ENCODE assay signal across 1 cellular context in genomic region chr3:190513409-190514162, GRCh38.
TF ChIP-seq lines count a peak whose summit lies in the region.

IL1RAP (plus strand) TSS chr3:190514085; CDS start chr3:190564290, 50,205 bp downstream.

TF ChIP-seq in HepG2, 621 proteins besides CTCF, POLR2A, EP300 and RAD21 (continued from another document and continues in another):
- peak in 1 of 2 experiments; percentile 83; a peak in 2 of 4 replicates for TF ChIP-seq ATF4 (CRISPR knock-in tag; IDR thresholded peaks at IDR 0.05)
- TF ChIP-seq ASH2L (IDR thresholded peaks at IDR 0.05; ENCODE audit: insufficient read length, low read depth, low read length), result peak; percentile 97
- TF ChIP-seq ZNF687 (CRISPR knock-in tag; IDR thresholded peaks at IDR 0.05), result peak; percentile 98
- TF ChIP-seq E2F5 (CRISPR knock-in tag; conservative IDR thresholded peaks at IDR 0.05), result no peak; the same call in 1 of the 2 replicates
- no peak for TF ChIP-seq ZNF598 (CRISPR knock-in tag; IDR thresholded peaks at IDR 0.05; ENCODE audit: borderline replicate concordance)
- TF ChIP-seq NAIF1 (CRISPR knock-in tag; IDR thresholded peaks at IDR 0.05; ENCODE audit: borderline replicate concordance), result peak; percentile 72; the same call in 1 of the 2 replicates
- peak; percentile 88 for TF ChIP-seq HIC2 (CRISPR knock-in tag; IDR thresholded peaks at IDR 0.05; ENCODE audit: low read depth)
- TF ChIP-seq RERE (CRISPR knock-in tag; IDR thresholded peaks at IDR 0.05; ENCODE audit: low read depth), result peak; percentile 57; the same call in 1 of the 2 replicates
- TF ChIP-seq ZBTB39 (CRISPR knock-in tag; IDR thresholded peaks at IDR 0.05), result peak; percentile 77; the same call in 1 of the 2 replicates
- TF ChIP-seq TAF15 (IDR thresholded peaks at IDR 0.05; ENCODE audit: low read depth, low read length, poor library complexity, severe bottlenecking), result no peak
- no peak for TF ChIP-seq ZNF383 (CRISPR knock-in tag; IDR thresholded peaks at IDR 0.05; ENCODE audit: borderline replicate concordance)
- TF ChIP-seq ZNF740 (CRISPR knock-in tag; IDR thresholded peaks at IDR 0.05), result no peak
- peak; percentile 56; the same call in 1 of the 2 replicates for TF ChIP-seq ZNF746 (CRISPR knock-in tag; IDR thresholded peaks at IDR 0.05)
- peak; percentile 92 for TF ChIP-seq RCOR2 (CRISPR knock-in tag; IDR thresholded peaks at IDR 0.05)
- no peak for TF ChIP-seq ZNF562 (CRISPR knock-in tag; IDR thresholded peaks at IDR 0.05; ENCODE audit: borderline replicate concordance)
- TF ChIP-seq POGZ (CRISPR knock-in tag; IDR thresholded peaks at IDR 0.05), result peak; percentile 95
- TF ChIP-seq MXD3 (CRISPR knock-in tag; IDR thresholded peaks at IDR 0.05), result peak; percentile 83
- TF ChIP-seq AGO1 (IDR thresholded peaks at IDR 0.05; ENCODE audit: low read depth, low read length, poor library complexity, severe bottlenecking), result no peak
- TF ChIP-seq ZNF607 (CRISPR knock-in tag; IDR thresholded peaks at IDR 0.05; ENCODE audit: borderline replicate concordance), result peak; percentile 62
- TF ChIP-seq ZMYM4 (CRISPR knock-in tag; IDR thresholded peaks at IDR 0.05), result peak; percentile 99
- no peak for TF ChIP-seq CAMTA2 (CRISPR knock-in tag; IDR thresholded peaks at IDR 0.05; ENCODE audit: borderline replicate concordance)
- no peak for TF ChIP-seq TP53 (CRISPR knock-in tag; conservative IDR thresholded peaks at IDR 0.05)
- no peak for TF ChIP-seq FIP1L1 (IDR thresholded peaks at IDR 0.05; ENCODE audit: borderline replicate concordance, insufficient read depth, low read depth, low read length)
- TF ChIP-seq ZNF260 (CRISPR knock-in tag; IDR thresholded peaks at IDR 0.05; ENCODE audit: borderline replicate concordance, low read depth), result no peak
- no peak for TF ChIP-seq ZNF724P (CRISPR knock-in tag; IDR thresholded peaks at IDR 0.05; ENCODE audit: borderline replicate concordance)
- no peak for TF ChIP-seq TEF (CRISPR knock-in tag; IDR thresholded peaks at IDR 0.05)
- no peak; the same call in 1 of the 2 replicates for TF ChIP-seq TGIF2 (CRISPR knock-in tag; IDR thresholded peaks at IDR 0.05)
- TF ChIP-seq ZNF547 (CRISPR knock-in tag; IDR thresholded peaks at IDR 0.05), result peak; percentile 74
- peak; percentile 89; the same call in 1 of the 2 replicates for TF ChIP-seq ZSCAN21 (CRISPR knock-in tag; IDR thresholded peaks at IDR 0.05; ENCODE audit: borderline replicate concordance)
- TF ChIP-seq MZF1 (CRISPR knock-in tag; IDR thresholded peaks at IDR 0.05; ENCODE audit: borderline replicate concordance), result no peak
- no peak for TF ChIP-seq SIN3B (IDR thresholded peaks at IDR 0.05; ENCODE audit: low read length)
- TF ChIP-seq ARID4A (CRISPR knock-in tag; IDR thresholded peaks at IDR 0.05; ENCODE audit: borderline replicate concordance), result peak; percentile 91
- peak; percentile 79; the same call in 1 of the 2 replicates for TF ChIP-seq KLF6 (CRISPR knock-in tag; IDR thresholded peaks at IDR 0.05)
- peak; percentile 44 for TF ChIP-seq ZBTB20 (CRISPR knock-in tag; IDR thresholded peaks at IDR 0.05; ENCODE audit: borderline replicate concordance, low read depth)
- TF ChIP-seq U2AF2 (IDR thresholded peaks at IDR 0.05; ENCODE audit: low read depth, low read length), result no peak
- TF ChIP-seq HMGA1 (CRISPR knock-in tag; conservative IDR thresholded peaks at IDR 0.05), result no peak
